Comparison of ENCODE assay signal across 9 cellular contexts in the genomic region with DNA sequence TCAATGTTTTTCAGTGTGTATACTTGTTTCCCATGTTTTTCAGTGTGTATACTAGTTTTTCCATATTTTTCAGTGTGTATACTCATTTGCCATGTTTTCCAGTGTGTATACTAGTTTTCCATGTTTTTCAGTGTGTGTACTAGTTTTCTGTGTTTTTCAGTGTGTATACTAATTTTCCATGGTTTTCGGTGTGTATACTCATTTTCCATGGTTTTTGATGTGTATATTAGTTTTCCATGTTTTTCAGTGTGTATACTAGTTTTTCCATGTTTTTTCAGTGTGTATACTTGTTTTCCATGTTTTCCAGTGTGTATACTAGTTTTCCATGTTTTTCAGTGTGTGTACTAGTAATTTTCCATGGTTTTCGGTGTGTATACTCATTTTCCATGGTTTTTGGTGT.
"Had no signal": no experiment of that assay in that cellular context is flagged by ENCODE, and none has a peak within 500 bp of the region (broad histone marks: within the 10 kb centered on the region; RNA-seq: fewer than 3 reads in every experiment).

No MANE protein-coding gene starts in this region.

- FAIRE-seq: K562 had no signal

- H3K9me3 ChIP-seq: HAP-1 had no signal

- ATAC-seq: HCT116, K562 had no signal

- DNase-seq: GM23248, GOT3, H7, IMR-90, KG1 had no signal

- H3K36me3 ChIP-seq: HAP-1 had no signal

- H3K4me3 ChIP-seq: GM23248, HAP-1, K562 had no signal

- H3K27ac ChIP-seq: GM23248, HL-60 had no signal
